ENCODE assay signal across 31 cellular contexts in the genomic region with DNA sequence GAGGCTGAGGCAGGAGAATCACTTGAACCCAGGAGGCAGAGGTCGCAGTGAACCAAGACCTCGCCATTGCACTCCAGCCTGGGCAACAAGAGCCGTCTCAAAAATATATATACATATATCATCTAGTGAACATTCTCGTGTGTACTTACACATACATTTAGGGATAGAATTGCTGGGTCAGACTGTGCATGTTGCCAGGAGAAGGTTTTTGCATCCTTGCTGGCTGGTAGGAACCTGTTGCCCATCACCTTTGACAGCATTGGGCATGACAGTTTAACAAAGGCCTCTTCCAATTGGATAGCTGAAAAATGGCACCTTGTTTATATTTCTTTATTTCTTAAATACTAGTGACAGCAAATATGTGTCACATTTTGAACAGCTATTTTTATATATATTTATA. TPM values are rescaled to one million over a fixed set of nuclear protein-coding genes. Genes with fewer than 3 reads are reported as not detected.
DNase-seq lines count a peak whose midpoint lies in the region; ATAC-seq and TF ChIP-seq lines count a peak whose summit lies in the region.
"Had no signal": no experiment of that assay in that cellular context is flagged by ENCODE, and none has a peak within 500 bp of the region (broad histone marks: within the 10 kb centered on the region; RNA-seq: fewer than 3 reads in every experiment).

No MANE protein-coding gene starts in this region.

- 92 to 96% methylated on average over 4 of the region's 4 CpGs for WGBS in sigmoid colon, 2 donors

- DNase-seq in osteoblast (ENCODE audit: insufficient read length, low spot score, missing footprints) = peak; percentile 53
- peak; percentile 4 for DNase-seq in sigmoid colon
- no peak for DNase-seq in stimulated activated naive CD4-positive, alpha-beta T cell treated with Interleukin-2 at 50 U/mL for 16 hours (lab: John Stamatoyannopoulos, UW)
- no peak for DNase-seq in stimulated activated naive CD8-positive, alpha-beta T cell treated with anti-CD3 and anti-CD28 coated beads, Interleukin-15, Interleukin-2, amounts not matched to agents 100 U/mL and 50 U/mL, for 24 hours
- DNase-seq: 8988T; ACHN; AML-193; BE2C; C1 segment of cervical spinal cord; Caco-2; Calu3; CD4-positive, alpha-beta memory T cell; CD4-positive, alpha-beta T cell; CD4-positive, CD25-positive, alpha-beta regulatory T cell; CD8-positive, alpha-beta memory T cell; CD8-positive, alpha-beta T cell; COR-L47; DMS 273 treated with DMSO at 0.1 percent for 48 hours; DMS153; DMS53; DMS79; DMS79 treated with DMSO at 0.1 percent for 48 hours; DND-41; EL had no signal

- CTCF ChIA-PET in HEK293 (lab: Yijun Ruan, JAX) = interaction anchor here (0.6 to 1.0 kb wide), 4 partner anchors 8 to 316 kb away, joined by 3 to 7 read pairs (median 5); no protein-coding TSS in a partner anchor

- H3K4me3 ChIP-seq in HEK293 (ENCODE audit: low read depth, low read length) = no peak overlapping the region
- no peak overlapping the region for H3K4me3 ChIP-seq in osteoblast (ENCODE audit: insufficient read depth, low read length)
- no peak overlapping the region for H3K4me3 ChIP-seq in sigmoid colon
- H3K4me3 ChIP-seq: A549; BLaER1; BLaER1 treated with 17β-estradiol and CSF1 and Interleukin-3, amounts not matched to agents 10 nM and 100 nM had no signal

- no peaks in the 10 kb centered on the region for H3K9me3 ChIP-seq in HEK293 (ENCODE audit: control insufficient read depth, insufficient read depth, low read depth, low read length)
- no peaks in the 10 kb centered on the region for H3K9me3 ChIP-seq in osteoblast (ENCODE audit: low read depth, low read length)
- no peaks in the 10 kb centered on the region for H3K9me3 ChIP-seq in sigmoid colon
- H3K9me3 ChIP-seq: A549; BE2C; BLaER1; BLaER1 treated with 17β-estradiol and CSF1 and Interleukin-3, amounts not matched to agents 10 nM and 100 nM; Caco-2 had no signal

- H2AFZ ChIP-seq in osteoblast (ENCODE audit: low read length) = no peak overlapping the region

- no peak overlapping the region for H3K4me2 ChIP-seq in osteoblast (ENCODE audit: insufficient read depth, low read length)
- H3K4me2 ChIP-seq: A549; BLaER1; BLaER1 treated with 17β-estradiol and CSF1 and Interleukin-3, amounts not matched to agents 10 nM and 100 nM had no signal

- peaks cover 63% of the 10 kb centered on the region for H3K79me2 ChIP-seq in osteoblast (ENCODE audit: insufficient read depth, low read length)

- TF ChIP-seq EP300 in sigmoid colon (IDR thresholded peaks at IDR 0.05) = no peak

- H3K27me3 ChIP-seq in osteoblast (ENCODE audit: insufficient read depth, low read length) (no peaks in the 10 kb centered on the region), sigmoid colon (no peaks in the 10 kb centered on the region)
- H3K27me3 ChIP-seq: BE2C; BLaER1; BLaER1 treated with 17β-estradiol and CSF1 and Interleukin-3, amounts not matched to agents 10 nM and 100 nM had no signal

- H4K20me1 ChIP-seq in osteoblast (ENCODE audit: insufficient read depth, low read length) = peaks cover 27% of the 10 kb centered on the region

- intact Hi-C loops in sigmoid colon (cut with DNase I) = no loop called here

- TF ChIP-seq CTCF in HEK293 (tag by site-specific recombination; IDR thresholded peaks at IDR 0.05) = no peak
- no peak for TF ChIP-seq CTCF in osteoblast (IDR thresholded peaks at IDR 0.05; ENCODE audit: extremely low read depth, low read depth, low read length)
- TF ChIP-seq CTCF in sigmoid colon (IDR thresholded peaks at IDR 0.05) = no peak

- POLR2A ChIA-PET in HEK293 (lab: Yijun Ruan, JAX) = interaction anchor here (0.7 kb wide), 1 partner anchor 226 kb away, joined by 7 read pairs; no protein-coding TSS in a partner anchor

- no peak for ATAC-seq in stimulated activated naive CD8-positive, alpha-beta T cell treated with anti-CD3 and anti-CD28 coated beads, Interleukin-15, Interleukin-2, amounts not matched to agents 100 U/mL and 50 U/mL, for 24 hours
- ATAC-seq in GM21367 (IDR thresholded peaks at IDR 0.05; ENCODE audit: unreplicated experiment) = no peak
- ATAC-seq: A549; CD8-positive, alpha-beta T cell had no signal

- no peak overlapping the region for H3K27ac ChIP-seq in HEK293 (ENCODE audit: extremely low read depth, low read depth, low read length)
- no peak overlapping the region for H3K27ac ChIP-seq in osteoblast (ENCODE audit: low read depth, low read length)
- H3K27ac ChIP-seq in sigmoid colon = no peak overlapping the region
- H3K27ac ChIP-seq: 22Rv1; A549; BLaER1; BLaER1 treated with 17β-estradiol and CSF1 and Interleukin-3, amounts not matched to agents 10 nM and 100 nM; C4-2B had no signal

- peaks cover 28 to 88% of the 10 kb centered on the region in 2 experiments for H3K36me3 ChIP-seq in HEK293 (ENCODE audit: control insufficient read depth in 2 of 2, insufficient read depth in 1 of 2, low read length in 2 of 2)
- peaks cover 64% of the 10 kb centered on the region for H3K36me3 ChIP-seq in osteoblast (ENCODE audit: insufficient read depth, low read length)
- peaks cover 19 to 75% (median 45%) of the 10 kb centered on the region in 4 donors for H3K36me3 ChIP-seq in sigmoid colon

- no peak for TF ChIP-seq POLR2A in sigmoid colon (IDR thresholded peaks at IDR 0.05)

- 0 out of 2 replicates have a peak, but pooled peaks cover 2% of the 10 kb centered on the region for H3K4me1 ChIP-seq in HEK293 (ENCODE audit: control insufficient read depth, insufficient read depth, low read length)
- H3K4me1 ChIP-seq in osteoblast (ENCODE audit: insufficient read depth, low read length) = peaks cover 7% of the 10 kb centered on the region
- peaks cover 0 to 26% (median 17%) of the 10 kb centered on the region in 4 donors for H3K4me1 ChIP-seq in sigmoid colon
- H3K4me1 ChIP-seq: BE2C, Caco-2 had no signal

TF ChIP-seq in HEK293, 187 proteins besides CTCF, POLR2A, EP300 and RAD21:
- peak; percentile 70 for TF ChIP-seq SCRT2 (tag by site-specific recombination; IDR thresholded peaks at IDR 0.05)
- TF ChIP-seq ZNF146 (tag by site-specific recombination; IDR thresholded peaks at IDR 0.05) = no peak
- TF ChIP-seq ZSCAN16 (tag by site-specific recombination; IDR thresholded peaks at IDR 0.05) = no peak
- TF ChIP-seq ZNF132 (tag by site-specific recombination; IDR thresholded peaks at IDR 0.05; ENCODE audit: borderline replicate concordance) = no peak

RNA-seq across cellular contexts. Expression of a gene that starts 5.4 kb away (rescaled TPM):
- total RNA-seq in osteoblast = 28.3 and 29.0 TPM in 2 replicates
- 10 to 100 TPM; 26.5 to 39.6 (median 34.8) TPM for total RNA-seq in sigmoid colon
- polyA plus RNA-seq in sigmoid colon = 10 to 100 TPM; 11.4 to 22.7 (median 15.3) TPM

Comparison
In these comparisons a context has a peak if more than half of its experiments do, and no peak if none do; other contexts are left out.
1. DNase-seq: peak in osteoblast (single experiment) and sigmoid colon (single experiment); none in stimulated activated naive CD4-positive, alpha-beta T cell treated with Interleukin-2 at 50 U/mL for 16 hours (single experiment) and stimulated activated naive CD8-positive, alpha-beta T cell treated with anti-CD3 and anti-CD28 coated beads, Interleukin-15, Interleukin-2, amounts not matched to agents 100 U/mL and 50 U/mL, for 24 hours (single experiment).